ENCODE assay signal across 23 cellular contexts in the genomic region with DNA sequence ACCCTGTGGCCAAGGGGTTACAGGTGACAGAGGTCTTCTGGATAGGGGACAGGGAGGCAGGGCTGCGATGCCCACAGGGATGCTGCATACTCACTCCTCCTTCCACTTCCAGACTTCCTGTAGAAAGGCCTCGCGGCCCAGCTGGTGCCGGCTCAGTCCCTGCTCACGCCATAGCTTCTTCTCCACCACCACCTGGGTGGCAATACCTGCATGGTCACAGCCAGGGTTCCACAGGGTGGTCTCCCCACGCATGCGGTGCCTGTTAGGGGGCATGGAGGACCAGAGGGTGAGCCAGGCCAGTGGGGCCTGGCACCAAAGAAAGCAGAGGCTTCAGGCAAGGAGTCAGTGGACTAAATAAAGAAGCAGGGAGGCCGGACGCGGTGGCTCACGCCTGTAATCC. TPM values are rescaled to one million over a fixed set of nuclear protein-coding genes. Genes with fewer than 3 reads are reported as not detected.
"Had no signal": no experiment of that assay in that cellular context is flagged by ENCODE, and none has a peak within 500 bp of the region (broad histone marks: within the 10 kb centered on the region; RNA-seq: fewer than 3 reads in every experiment).

No MANE protein-coding gene starts in this region.

- DNase-seq: activated CD4-positive, alpha-beta T cell treated with anti-CD3 and anti-CD28 coated beads for 48 hours; activated CD4-positive, alpha-beta T cell treated with anti-CD3 and anti-CD28 coated beads, Interleukin-2, amount 50 U/mL, for 4 hours; activated CD4-positive, CD25-positive, alpha-beta regulatory T cell treated with anti-CD3 and anti-CD28 coated beads, Interleukin-2, amount 50 U/mL, for 72 hours; activated CD8-positive, alpha-beta memory T cell treated with anti-CD3 and anti-CD28 coated beads, Interleukin-2, amount 50 U/mL, for 48 hours; activated CD8-positive, alpha-beta T cell treated with anti-CD3 and anti-CD28 coated beads, Interleukin-2, amount 10 ng/mL, durations not matched to agents 7 days and 5 days; activated effector memory CD4-positive, alpha-beta T cell treated with Interleukin-2 at 50 U/mL for 16 hours; activated naive CD4-positive, alpha-beta T cell; activated T-cell treated with anti-CD3 and anti-CD28 coated beads, Interleukin-2, amount 50 U/mL, for 1 hour; aorta; caudate nucleus; MG63; MV-4-11; NCI-H1092 treated with DMSO at 0.1 percent for 48 hours; NCI-H1436; NCI-H187; NCI-H2081; NCI-H524; Peyer's patch; SHP77 treated with DMSO at 0.1 percent for 48 hours; T-helper 9 cell had no signal

- H3K27me3 ChIP-seq: breast epithelium, MG63, Peyer's patch had no signal

- H3K4me1 ChIP-seq: breast epithelium, Peyer's patch had no signal

- H3K9me3 ChIP-seq: breast epithelium, MG63, Peyer's patch had no signal

- H3K36me3 ChIP-seq: breast epithelium had no signal

- H3K4me3 ChIP-seq: breast epithelium, MG63, Peyer's patch had no signal

- H3K27ac ChIP-seq: breast epithelium, Peyer's patch had no signal

- ATAC-seq: activated CD8-positive, alpha-beta T cell treated with anti-CD3 and anti-CD28 coated beads, Interleukin-2, amount 10 ng/mL, durations not matched to agents 7 days and 5 days; WTC11 had no signal

RNA-seq across cellular contexts. Expression of a gene that starts 8.3 kb away (rescaled TPM):
- total RNA-seq: SK-MEL-5 had no signal
